12 cellular contexts compared by ENCODE assay signal in the genomic region with DNA sequence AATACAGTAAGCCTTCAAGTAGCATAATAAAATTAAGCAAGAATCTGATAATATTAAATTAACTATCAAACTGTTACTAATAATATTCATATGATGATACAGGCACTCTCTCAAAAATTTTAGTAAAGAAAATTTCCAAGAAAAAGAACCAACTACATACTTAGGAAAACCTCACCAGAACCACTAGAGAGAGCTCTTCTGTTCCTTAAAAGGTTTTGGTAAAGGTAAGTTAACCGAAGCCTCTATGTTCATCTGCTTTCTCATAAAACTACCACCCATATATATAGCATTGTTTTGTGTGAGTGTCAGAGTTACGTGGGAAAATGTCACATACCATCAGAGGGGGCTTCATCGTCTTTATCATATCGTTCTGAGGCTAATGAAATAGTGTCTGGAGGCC. TPM values are rescaled to one million over a fixed set of nuclear protein-coding genes. Genes with fewer than 3 reads are reported as not detected.
A peak's percentile ranks its signal among the peaks of the same experiment; 100 is the strongest.
DNase-seq lines count a peak whose midpoint lies in the region; ATAC-seq and TF ChIP-seq lines count a peak whose summit lies in the region.
"Had no signal": no experiment of that assay in that cellular context is flagged by ENCODE, and none has a peak within 500 bp of the region (broad histone marks: within the 10 kb centered on the region; RNA-seq: fewer than 3 reads in every experiment).

No MANE protein-coding gene starts in this region.

- H3K4me3 Mint-ChIP-seq in naive thymus-derived CD8-positive, alpha-beta T cell, result no peak overlapping the region

- H3K27ac Mint-ChIP-seq in naive thymus-derived CD8-positive, alpha-beta T cell, result no peak overlapping the region

- ATAC-seq in naive thymus-derived CD8-positive, alpha-beta T cell, result no peak

- H3K27ac ChIP-seq in right atrium auricular region, result no peak overlapping the region
- H3K27ac ChIP-seq: spleen had no signal

- DNase-seq in AG20443 (ENCODE audit: low spot score) (peak; percentile 8), HT-29 (ENCODE audit: low spot score) (peak; percentile 50), RPMI7951 (ENCODE audit: low read depth) (peak; percentile 34), fibroblast of pulmonary artery (ENCODE audit: low read depth) (peak; percentile 20), CD1c-positive myeloid dendritic cell (ENCODE audit: extremely low spot score) (no peak), pons (ENCODE audit: low spot score) (no peak), right atrium auricular region (ENCODE audit: low spot score) (no peak)
- DNase-seq in naive thymus-derived CD8-positive, alpha-beta T cell, result no peak
- DNase-seq: activated CD4-positive, alpha-beta T cell treated with anti-CD3 and anti-CD28 coated beads for 4 hours; activated gamma-delta T cell treated with Interleukin-2 at 50 U/mL for 16 hours; hypothalamus; spleen had no signal

- H3K4me1 Mint-ChIP-seq in naive thymus-derived CD8-positive, alpha-beta T cell, result no peaks in the 10 kb centered on the region

- peak; percentile 20 for TF ChIP-seq CTCF in fibroblast of pulmonary artery (IDR thresholded peaks at IDR 0.05; ENCODE audit: low read length, missing control alignments)
- no peak for TF ChIP-seq CTCF in right atrium auricular region (IDR thresholded peaks at IDR 0.05)

- peaks cover 0 to 1% (median 0%) of the 10 kb centered on the region in 5 donors for H3K27me3 Mint-ChIP-seq in naive thymus-derived CD8-positive, alpha-beta T cell

- no peaks in the 10 kb centered on the region for H3K27me3 ChIP-seq in right atrium auricular region
- H3K27me3 ChIP-seq: spleen had no signal

- POLR2A ChIA-PET in naive thymus-derived CD8-positive, alpha-beta T cell (lab: Charles Lee), result no interaction called here

- H3K4me3 ChIP-seq in fibroblast of pulmonary artery (replicated peaks; ENCODE audit: low read depth, low read length) (no peak overlapping the region), right atrium auricular region (no peak overlapping the region)
- H3K4me3 ChIP-seq: spleen had no signal

- no peaks in the 10 kb centered on the region for H3K9me3 ChIP-seq in right atrium auricular region
- H3K9me3 ChIP-seq: spleen had no signal

- no peaks in the 10 kb centered on the region for H3K36me3 ChIP-seq in right atrium auricular region

- peaks cover 0 to 2% (median 0%) of the 10 kb centered on the region in 3 donors for H3K36me3 Mint-ChIP-seq in naive thymus-derived CD8-positive, alpha-beta T cell

- no peaks in the 10 kb centered on the region for H3K9me3 Mint-ChIP-seq in naive thymus-derived CD8-positive, alpha-beta T cell

- no peaks in the 10 kb centered on the region for H3K4me1 ChIP-seq in right atrium auricular region

RNA-seq across cellular contexts. Expression of a gene that starts 20.7 kb away (rescaled TPM):
- 12.3 and 16.3 TPM in 2 replicates for total RNA-seq in HT-29 (2014; rRNA removed; shearing (Covaris generic))
- total RNA-seq in RPMI7951 (2014; rRNA removed; shearing (Covaris generic)), result 36.7 and 58.0 TPM in 2 replicates
- total RNA-seq in right atrium auricular region, result 10 to 100 TPM in 1 of 2 donors, 1 to 10 TPM in 1; 7.8 to 11.2 TPM
- 1 to 10 TPM; 4.2 to 7.5 TPM for total RNA-seq in naive thymus-derived CD8-positive, alpha-beta T cell
- polyA plus RNA-seq in naive thymus-derived CD8-positive, alpha-beta T cell, result 10 to 100 TPM in 2 of 3 donors, 1 to 10 TPM in 1; 5.1 to 27.6 (median 11.5) TPM

Comparison
In these comparisons a context has a peak if more than half of its experiments do, and no peak if none do; other contexts are left out.
1. DNase-seq: peak in AG20443 (single experiment), HT-29 (single experiment), RPMI7951 (single experiment) and fibroblast of pulmonary artery (single experiment); none in CD1c-positive myeloid dendritic cell (single experiment), pons (single experiment), right atrium auricular region (single experiment) and naive thymus-derived CD8-positive, alpha-beta T cell (0 of 10).